In the genomic region with DNA sequence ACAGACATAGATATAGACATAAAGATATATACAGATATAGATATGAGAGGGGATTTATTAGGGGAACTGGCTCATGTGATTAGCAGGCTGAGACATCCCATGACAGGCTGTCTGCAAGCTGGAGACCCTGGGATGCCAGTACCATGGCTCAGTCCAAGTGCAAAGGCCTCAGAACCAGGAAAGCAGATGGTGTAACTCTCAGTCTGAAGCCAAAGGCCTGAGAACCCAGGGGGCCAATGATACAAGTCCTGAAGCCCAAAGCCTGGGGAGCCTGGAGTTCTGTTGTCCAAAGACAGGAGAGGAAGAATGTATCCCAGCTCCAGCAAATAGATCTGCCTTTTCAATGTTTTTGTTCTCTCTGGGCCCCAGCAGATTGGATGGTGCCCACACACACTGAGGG, we compare ENCODE assay signal across 1 cellular context.
TF ChIP-seq lines count a peak whose summit lies in the region.

No MANE protein-coding gene starts in this region.

TF ChIP-seq in HepG2, 621 proteins besides CTCF, POLR2A, EP300 and RAD21:
- TF ChIP-seq NFKB2 (CRISPR knock-in tag; IDR thresholded peaks at IDR 0.05; ENCODE audit: borderline replicate concordance): no peak
- TF ChIP-seq ZNF670 (CRISPR knock-in tag; IDR thresholded peaks at IDR 0.05; ENCODE audit: borderline replicate concordance): 0 out of 2 replicates have a peak, but pooled peaks have one; percentile 50
- peak; percentile 58 for TF ChIP-seq ZFX (CRISPR knock-in tag; IDR thresholded peaks at IDR 0.05; ENCODE audit: low read depth)
